ENCODE assay signal across 13 cellular contexts in genomic region chr1:94002046-94002787, GRCh38.
DNase-seq lines count a peak whose midpoint lies in the region; ATAC-seq and TF ChIP-seq lines count a peak whose summit lies in the region.
"Had no signal": no experiment of that assay in that cellular context is flagged by ENCODE, and none has a peak within 500 bp of the region (broad histone marks: within the 10 kb centered on the region; RNA-seq: fewer than 3 reads in every experiment).

No MANE protein-coding gene starts in this region.

- peak overlapping the region; percentile 36 for H2AFZ ChIP-seq in IMR-90 (replicated peaks; ENCODE audit: low read length, poor library complexity)

- POLR2A ChIA-PET in IMR-90 (lab: Charles Lee; ENCODE audit: unreplicated experiment): no interaction called here

- no peak overlapping the region for H3K18ac ChIP-seq in IMR-90 (ENCODE audit: low read depth, low read length)

- H3K79me1 ChIP-seq in IMR-90 (ENCODE audit: low read depth in 1 of 2, low read length in 2 of 2): no peaks in the 10 kb centered on the region

- no peaks in the 10 kb centered on the region for H3K36me3 ChIP-seq in IMR-90 (ENCODE audit: control insufficient read depth, insufficient read depth, low read length)
- H3K36me3 ChIP-seq in vagina: no peaks in the 10 kb centered on the region

- intact Hi-C loops in IMR-90 (cut with micrococcal nuclease): no loop called here
- intact Hi-C loops in vagina (cut with DNase I): no loop called here

- H2BK20ac ChIP-seq in IMR-90 (ENCODE audit: low read depth, low read length): no peak overlapping the region

- no peak for TF ChIP-seq RAD21 in IMR-90 (IDR thresholded peaks at IDR 0.05; ENCODE audit: low read length)

- ATAC-seq in IMR-90 (ENCODE audit: low read depth): no peak
- no peak for ATAC-seq in HG03095 (IDR thresholded peaks at IDR 0.05; ENCODE audit: unreplicated experiment)
- ATAC-seq: CD8-positive, alpha-beta T cell had no signal

- H3K9ac ChIP-seq in IMR-90 (ENCODE audit: low read depth, low read length): no peak overlapping the region

- H2AK9ac ChIP-seq in IMR-90 (replicated peaks; ENCODE audit: low read depth, low read length, poor library complexity): no peak overlapping the region

- no peak overlapping the region for H4K91ac ChIP-seq in IMR-90 (ENCODE audit: insufficient read depth, low read depth, low read length)

- no peak overlapping the region for H3K27ac Mint-ChIP-seq in osteocyte (ENCODE audit: unreplicated experiment)
- H3K27ac Mint-ChIP-seq: CD14-positive monocyte; CD8-positive, alpha-beta T cell; IgD-negative memory B cell had no signal

- H3K9me3 Mint-ChIP-seq in osteocyte (ENCODE audit: unreplicated experiment): no peaks in the 10 kb centered on the region
- H3K9me3 Mint-ChIP-seq: CD8-positive, alpha-beta T cell; IgD-negative memory B cell had no signal

- no TSS peak for BruUV-seq in IMR-90 (replicated peaks; lab: Mats Ljungman, UMichigan)

- no peak for TF ChIP-seq CTCF in IMR-90 (conservative IDR thresholded peaks at IDR 0.05; ENCODE audit: low read depth, low read length)
- no peak for TF ChIP-seq CTCF in osteocyte (IDR thresholded peaks at IDR 0.05)
- no peak for TF ChIP-seq CTCF in vagina (IDR thresholded peaks at IDR 0.05)

- H3K4me1 ChIP-seq in IMR-90 (ENCODE audit: control insufficient read depth, insufficient read depth, low read length) (peaks cover 3% of the 10 kb centered on the region; the same call in 1 of the 2 replicates), vagina (no peaks in the 10 kb centered on the region)

- peak overlapping the region; percentile 5; the same call in 1 of the 2 replicates for H2AK5ac ChIP-seq in IMR-90 (ENCODE audit: low read depth, low read length)

- no peak overlapping the region for H4K5ac ChIP-seq in IMR-90 (ENCODE audit: low read depth, low read length)

- H3K27me3 Mint-ChIP-seq in osteocyte (ENCODE audit: unreplicated experiment): no peaks in the 10 kb centered on the region

- H3K4me2 ChIP-seq in IMR-90 (ENCODE audit: low read depth, low read length): no peak overlapping the region

- no peak overlapping the region for H2BK5ac ChIP-seq in IMR-90 (ENCODE audit: low read depth, low read length, poor library complexity, severe bottlenecking)

- no peaks in the 10 kb centered on the region for H4K20me1 ChIP-seq in IMR-90 (ENCODE audit: insufficient read depth, low read length)

- no peak overlapping the region for H2BK15ac ChIP-seq in IMR-90 (ENCODE audit: low read depth, low read length)

- H3K9me3 ChIP-seq in IMR-90 (ENCODE audit: control insufficient read depth, insufficient read depth, low read length) (no peaks in the 10 kb centered on the region), vagina (no peaks in the 10 kb centered on the region)

- peaks cover 3% of the 10 kb centered on the region for H3K4me1 Mint-ChIP-seq in osteocyte (ENCODE audit: unreplicated experiment)
- H3K4me1 Mint-ChIP-seq: IgD-negative memory B cell had no signal

- in situ Hi-C loops in IMR-90 (cut with MboI; ENCODE audit: low sequenced_read_pairs): no loop called here

- H3K36me3 Mint-ChIP-seq in osteocyte (ENCODE audit: unreplicated experiment): no peaks in the 10 kb centered on the region
- H3K36me3 Mint-ChIP-seq: CD14-positive monocyte; CD8-positive, alpha-beta T cell; IgD-negative memory B cell had no signal

- H3K4ac ChIP-seq in IMR-90 (ENCODE audit: low read depth, low read length): no peak overlapping the region

- no peak overlapping the region for H4K8ac ChIP-seq in IMR-90 (ENCODE audit: low read depth in 2 of 2, low read length in 2 of 2)

- H3K4me3 ChIP-seq in IMR-90 (ENCODE audit: insufficient read depth, low read depth, low read length): no peak overlapping the region
- H3K4me3 ChIP-seq in vagina: no peak overlapping the region

- H3K27me3 ChIP-seq in IMR-90 (ENCODE audit: control insufficient read depth, insufficient read depth, low read length) (no peaks in the 10 kb centered on the region), vagina (no peaks in the 10 kb centered on the region)

- no peak overlapping the region for H3K27ac ChIP-seq in IMR-90 (ENCODE audit: insufficient read depth, low read length)
- no peak overlapping the region for H3K27ac ChIP-seq in vagina
- H3K27ac ChIP-seq: 22Rv1 had no signal

- no peaks in the 10 kb centered on the region for H3K9me1 ChIP-seq in IMR-90 (ENCODE audit: insufficient read depth, low read length)

- TF ChIP-seq POLR2A in IMR-90 (IDR thresholded peaks at IDR 0.05; ENCODE audit: low read depth, low read length): no peak
- TF ChIP-seq POLR2A in vagina (IDR thresholded peaks at IDR 0.05): no peak

- no peak overlapping the region for H3K23ac ChIP-seq in IMR-90 (ENCODE audit: low read depth, low read length)

- dilution Hi-C loops in IMR-90 (cut with HindIII; ENCODE audit: low sequenced_read_pairs, unreplicated experiment): no loop called here

- DNase-seq in DMS 273 (lab: John Stamatoyannopoulos, UW; ENCODE audit: unreplicated experiment) (peak; percentile 30), DMS 273 treated with DMSO at 0.1 percent for 48 hours (lab: John Stamatoyannopoulos, UW) (no peak), IMR-90 (no peak), osteocyte (ENCODE audit: extremely low spot score, unreplicated experiment) (peak; percentile 62), vagina (ENCODE audit: extremely low spot score in 2 of 2) (peak; percentile 74), cerebellar cortex (ENCODE audit: low spot score) (no peak)
- DNase-seq: CD8-positive, alpha-beta T cell; COR-L47; HCEC 1CT had no signal

- no peak overlapping the region for H3K4me3 Mint-ChIP-seq in osteocyte (ENCODE audit: unreplicated experiment)
- H3K4me3 Mint-ChIP-seq: CD14-positive monocyte; CD8-positive, alpha-beta T cell; IgD-negative memory B cell had no signal

- no peak overlapping the region for H3K14ac ChIP-seq in IMR-90 (replicated peaks; ENCODE audit: low read depth, low read length)

- H2BK120ac ChIP-seq in IMR-90 (ENCODE audit: low read depth, low read length): no peak overlapping the region

- CTCF ChIA-PET in IMR-90 (lab: Yijun Ruan, JAX): no interaction called here

- H3K56ac ChIP-seq in IMR-90 (ENCODE audit: extremely low read depth, insufficient read depth, low read length): no peak overlapping the region

- 76% methylated on average over 10 of the region's 14 CpGs; no CpG with 5 or more reads in 1 of the 2 experiments for WGBS in IMR-90 (ENCODE audit: extremely low coverage in 2 of 2, insufficient read length in 1 of 2), 2 experiments

TF ChIP-seq in IMR-90, 13 proteins besides CTCF, POLR2A, EP300 and RAD21:
- no peak for TF ChIP-seq CHD1 (IDR thresholded peaks at IDR 0.05; ENCODE audit: low read depth, low read length)
- no peak for TF ChIP-seq SMC3 (IDR thresholded peaks at IDR 0.05; ENCODE audit: low read depth, low read length)
- TF ChIP-seq ELK1 (IDR thresholded peaks at IDR 0.05; ENCODE audit: borderline replicate concordance, low read depth, low read length): no peak
- TF ChIP-seq BHLHE40 (IDR thresholded peaks at IDR 0.05; ENCODE audit: low read depth, low read length): no peak
- TF ChIP-seq NFE2L2 (IDR thresholded peaks at IDR 0.05; ENCODE audit: low read depth, low read length): no peak
- TF ChIP-seq MAZ (IDR thresholded peaks at IDR 0.05; ENCODE audit: borderline replicate concordance, low read depth, low read length): no peak
- no peak for TF ChIP-seq CEBPB (IDR thresholded peaks at IDR 0.05; ENCODE audit: low read depth, low read length)
- no peak for TF ChIP-seq MXI1 (IDR thresholded peaks at IDR 0.05; ENCODE audit: borderline replicate concordance, low read depth, low read length)
- TF ChIP-seq RCOR1 (IDR thresholded peaks at IDR 0.05; ENCODE audit: insufficient replicate concordance, low read length): no peak
- no peak for TF ChIP-seq FOS (IDR thresholded peaks at IDR 0.05; ENCODE audit: low read depth, low read length)
- TF ChIP-seq MAFK (IDR thresholded peaks at IDR 0.05; ENCODE audit: low read depth, low read length): no peak
- no peak for TF ChIP-seq RFX5 (IDR thresholded peaks at IDR 0.05; ENCODE audit: low read depth, low read length)
- TF ChIP-seq, protein P1, sequence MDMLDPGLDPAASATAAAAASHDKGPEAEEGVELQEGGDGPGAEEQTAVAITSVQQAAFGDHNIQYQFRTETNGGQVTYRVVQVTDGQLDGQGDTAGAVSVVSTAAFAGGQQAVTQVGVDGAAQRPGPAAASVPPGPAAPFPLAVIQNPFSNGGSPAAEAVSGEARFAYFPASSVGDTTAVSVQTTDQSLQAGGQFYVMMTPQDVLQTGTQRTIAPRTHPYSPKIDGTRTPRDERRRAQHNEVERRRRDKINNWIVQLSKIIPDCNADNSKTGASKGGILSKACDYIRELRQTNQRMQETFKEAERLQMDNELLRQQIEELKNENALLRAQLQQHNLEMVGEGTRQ (IDR thresholded peaks at IDR 0.05; ENCODE audit: low read depth, low read length): no peak

Comparison
In these comparisons a context has a peak if more than half of its experiments do, and no peak if none do; other contexts are left out.
1. DNase-seq: peak in DMS 273 (single experiment), osteocyte (single experiment) and vagina (2 of 2); none in DMS 273 treated with DMSO at 0.1 percent for 48 hours (single experiment), IMR-90 (single experiment) and cerebellar cortex (single experiment).